Comparison of ENCODE assay signal across 18 cellular contexts in the genomic region with DNA sequence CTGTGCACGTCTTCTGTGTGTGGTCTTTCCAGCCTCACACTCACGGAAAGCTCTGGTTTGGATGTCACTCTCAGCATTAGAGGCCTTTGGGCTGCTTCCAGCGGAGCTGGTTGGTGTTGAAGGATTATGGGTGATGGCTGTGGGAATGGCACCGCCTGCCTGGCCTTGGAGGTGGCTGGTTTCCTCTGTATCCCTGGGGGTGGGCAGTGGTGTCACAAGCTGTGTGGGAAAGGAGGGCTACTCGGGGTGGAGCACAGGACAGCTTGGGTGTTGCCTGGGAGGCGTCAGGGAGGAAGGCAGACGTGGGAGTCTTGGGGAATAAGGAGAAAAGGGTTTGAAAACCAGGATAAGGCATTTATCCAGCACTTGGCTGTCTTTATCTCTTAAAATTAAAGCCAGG.
DNase-seq lines count a peak whose midpoint lies in the region; ATAC-seq, FAIRE-seq and TF ChIP-seq lines count a peak whose summit lies in the region.
"Had no signal": no experiment of that assay in that cellular context is flagged by ENCODE, and none has a peak within 500 bp of the region (broad histone marks: within the 10 kb centered on the region; RNA-seq: fewer than 3 reads in every experiment).

No MANE protein-coding gene starts in this region.

- H3K56ac ChIP-seq in H9 (ENCODE audit: insufficient read length, low read depth, low read length), result no peak overlapping the region

- H3K79me2 ChIP-seq in H9 (ENCODE audit: insufficient read depth, low read length), result no peaks in the 10 kb centered on the region
- H3K79me2 ChIP-seq in HepG2 (ENCODE audit: insufficient read depth, low read length), result no peaks in the 10 kb centered on the region

- H3K23me2 ChIP-seq in H9 (ENCODE audit: insufficient read length, low read depth, low read length, poor library complexity, severe bottlenecking), result no peaks in the 10 kb centered on the region

- no peak overlapping the region for H3T11ph ChIP-seq in H9 (ENCODE audit: low read length)

- H3K9ac ChIP-seq in adipocyte (ENCODE audit: low read length) (peak overlapping the region; percentile 13), H9 (ENCODE audit: extremely low read depth, insufficient read length, low read length) (no peak overlapping the region), HepG2 (ENCODE audit: insufficient read depth, low read depth, low read length) (no peak overlapping the region)

- TF ChIP-seq CTCF in gastroesophageal sphincter (IDR thresholded peaks at IDR 0.05) (no peak), thyroid gland (IDR thresholded peaks at IDR 0.05) (no peak), H9 (conservative IDR thresholded peaks at IDR 0.05) (no peak), HepG2 (CRISPR knock-in tag; IDR thresholded peaks at IDR 0.05) (no peak)

- H3K27ac ChIP-seq in gastroesophageal sphincter, result peak overlapping the region in 3 of 4 donors; percentile 26 to 69 (median 55)
- H3K27ac ChIP-seq in thyroid gland, result peak overlapping the region; percentile 7 to 71 (median 59)
- no peak overlapping the region for H3K27ac ChIP-seq in H9 (ENCODE audit: insufficient read length, low read depth, low read length)
- H3K27ac ChIP-seq in HepG2 (ENCODE audit: extremely low read length, insufficient read depth, low read length), result no peak overlapping the region

- H2AK5ac ChIP-seq in H9 (ENCODE audit: insufficient read length, low read length), result no peak overlapping the region

- H4K8ac ChIP-seq in H9 (replicated peaks; ENCODE audit: insufficient read length, low read depth, low read length), result no peak overlapping the region

- no peak overlapping the region for H3K14ac ChIP-seq in H9 (ENCODE audit: insufficient read depth, low read length)

- ATAC-seq in gastroesophageal sphincter (no peak), HepG2 (no peak)
- no peak for ATAC-seq in activated CD8-positive, alpha-beta memory T cell treated with anti-CD3 and anti-CD28 coated beads, Interleukin-2, amount 10 ng/mL, durations not matched to agents 7 days and 5 days
- ATAC-seq: mucosa of descending colon had no signal

- H3K27me3 ChIP-seq in adipocyte (replicated peaks; ENCODE audit: control insufficient read depth, insufficient read depth, low read length) (no peaks in the 10 kb centered on the region), gastroesophageal sphincter (no peaks in the 10 kb centered on the region), thyroid gland (no peaks in the 10 kb centered on the region), H9 (ENCODE audit: insufficient read depth, low read length) (no peaks in the 10 kb centered on the region), HepG2 (ENCODE audit: control insufficient read depth in 1 of 2, insufficient read depth in 2 of 2, low read length in 2 of 2) (peaks cover 4 to 21% of the 10 kb centered on the region in 2 experiments; a peak in 4 of 5 replicates)

- H3K4me1 Mint-ChIP-seq in activated CD8-positive, alpha-beta memory T cell treated with anti-CD3 and anti-CD28 coated beads, Interleukin-2, amount 10 ng/mL, durations not matched to agents 7 days and 5 days, result no peaks in the 10 kb centered on the region
- peaks cover 32 to 44% of the 10 kb centered on the region in 2 experiments for H3K4me1 Mint-ChIP-seq in H9

- H4K20me1 ChIP-seq in H9 (ENCODE audit: control insufficient read depth, insufficient read depth, insufficient read length) (no peaks in the 10 kb centered on the region), HepG2 (ENCODE audit: insufficient read depth, low read length) (no peaks in the 10 kb centered on the region)

- H2BK5ac ChIP-seq in H9 (ENCODE audit: insufficient read length, low read length), result no peak overlapping the region

- H2BK20ac ChIP-seq in H9 (ENCODE audit: low read depth, low read length, poor library complexity, severe bottlenecking), result no peak overlapping the region

- 49% methylated on average over 4 of the region's 7 CpGs; no CpG with 5 or more reads in 1 of the 2 donors for WGBS in gastroesophageal sphincter (ENCODE audit: low coverage in 1 of 2), 2 donors
- WGBS in thyroid gland, 2 donors, result 94 to 97% methylated on average over 7 of the region's 7 CpGs
- no CpG with 5 or more reads among the region's 7 CpGs for WGBS in H9 (ENCODE audit: extremely low coverage, insufficient read length, low lambda C conversion rate)
- WGBS in HepG2 (ENCODE audit: low lambda C conversion rate), result 16% methylated on average over 7 of the region's 7 CpGs

- no peak overlapping the region for H2BK12ac ChIP-seq in H9 (ENCODE audit: insufficient read length, low read depth, low read length)

- TF ChIP-seq POLR2A in gastroesophageal sphincter (IDR thresholded peaks at IDR 0.05) (no peak), thyroid gland (IDR thresholded peaks at IDR 0.05) (no peak), HepG2 (IDR thresholded peaks at IDR 0.05; ENCODE audit: insufficient read depth in 1 of 2, low read depth in 2 of 2, low read length in 2 of 2) (no peak)

- TF ChIP-seq EP300 in gastroesophageal sphincter (IDR thresholded peaks at IDR 0.05) (no peak), HepG2 (IDR thresholded peaks at IDR 0.05; ENCODE audit: low read depth in 2 of 2, low read length in 2 of 2) (no peak), HepG2 (CRISPR knock-in tag; IDR thresholded peaks at IDR 0.05; ENCODE audit: borderline replicate concordance) (no peak)

- H4K91ac ChIP-seq in H9 (ENCODE audit: insufficient read length, low read depth, low read length), result no peak overlapping the region

- H3K4me3 Mint-ChIP-seq in activated CD8-positive, alpha-beta memory T cell treated with anti-CD3 and anti-CD28 coated beads, Interleukin-2, amount 10 ng/mL, durations not matched to agents 7 days and 5 days, result no peak overlapping the region
- no peak overlapping the region for H3K4me3 Mint-ChIP-seq in H9
- H3K4me3 Mint-ChIP-seq: CD4-positive, CD25-positive, alpha-beta regulatory T cell had no signal

- H3K18ac ChIP-seq in H9 (ENCODE audit: insufficient read length, low read depth, low read length), result no peak overlapping the region

- BruUV-seq in HepG2 (replicated peaks; lab: Mats Ljungman, UMichigan), result no TSS peak

- in situ Hi-C loops in HepG2 (cut with HindIII; ENCODE audit: extremely low pct_ligation_motif_present, low pct_unique_long_range_greater_than_20kb), result no loop called here

- FAIRE-seq in HepG2 (lab: Jason Lieb, UNC), result no peak
- FAIRE-seq: kidney had no signal

- no peak overlapping the region for H2AFZ ChIP-seq in H9 (ENCODE audit: low read length)
- no peak overlapping the region for H2AFZ ChIP-seq in HepG2 (ENCODE audit: low read length)

- no peaks in the 10 kb centered on the region for H3K9me3 ChIP-seq in adipocyte (ENCODE audit: control insufficient read depth, low read length)
- no peaks in the 10 kb centered on the region for H3K9me3 ChIP-seq in gastroesophageal sphincter
- no peaks in the 10 kb centered on the region for H3K9me3 ChIP-seq in thyroid gland
- no peaks in the 10 kb centered on the region for H3K9me3 ChIP-seq in H9 (ENCODE audit: control insufficient read depth, low read depth, low read length)
- no peaks in the 10 kb centered on the region for H3K9me3 ChIP-seq in HepG2 (ENCODE audit: low read length)
- H3K9me3 ChIP-seq: mucosa of descending colon had no signal

- H3K27ac Mint-ChIP-seq in activated CD8-positive, alpha-beta memory T cell treated with anti-CD3 and anti-CD28 coated beads, Interleukin-2, amount 10 ng/mL, durations not matched to agents 7 days and 5 days, result no peak overlapping the region
- H3K27ac Mint-ChIP-seq in H9, result peak overlapping the region in 1 of 3 experiments; percentile 70; a peak in 2 of 7 replicates
- H3K27ac Mint-ChIP-seq: CD4-positive, CD25-positive, alpha-beta regulatory T cell had no signal

- H3K79me1 ChIP-seq in H9 (ENCODE audit: insufficient read depth, low read depth, low read length, poor library complexity, severe bottlenecking), result no peaks in the 10 kb centered on the region

- DNase-seq in adipocyte (ENCODE audit: low read depth) (no peak), mucosa of gallbladder (ENCODE audit: low spot score) (peak; percentile 10), thyroid gland (no peak), RPMI8226 (no peak), H9 (no peak), HepG2 (ENCODE audit: low spot score) (no peak)
- DNase-seq in activated CD8-positive, alpha-beta memory T cell treated with anti-CD3 and anti-CD28 coated beads, Interleukin-2, amount 10 ng/mL, durations not matched to agents 7 days and 5 days, result no peak
- DNase-seq: activated naive CD4-positive, alpha-beta T cell treated with anti-CD3 and anti-CD28 coated beads, Interleukin-2, amount 50 U/mL, for 16 hours; CD4-positive, CD25-positive, alpha-beta regulatory T cell; dermis blood vessel endothelial cell; DMS79; kidney; mucosa of descending colon; NCI-H526; nucleus accumbens; stimulated activated CD8-positive, alpha-beta memory T cell treated with anti-CD3 and anti-CD28 coated beads, Interleukin-4, amount 100 ng/mL, for 48 hours; T-helper 1 cell had no signal

- H3K36me3 ChIP-seq in adipocyte (ENCODE audit: control insufficient read depth, insufficient read depth, low read length, severe bottlenecking) (no peaks in the 10 kb centered on the region), gastroesophageal sphincter (no peaks in the 10 kb centered on the region), thyroid gland (no peaks in the 10 kb centered on the region), HepG2 (replicated peaks in 1 of 2; ENCODE audit: control insufficient read depth in 1 of 2, insufficient read depth in 2 of 2, low read length in 2 of 2) (no peaks in the 10 kb centered on the region)

- TF ChIP-seq RAD21 in HepG2 (CRISPR knock-in tag; IDR thresholded peaks at IDR 0.05), result no peak

- H3K4me3 ChIP-seq in adipocyte (ENCODE audit: low read length) (no peak overlapping the region), gastroesophageal sphincter (no peak overlapping the region), thyroid gland (replicated peaks in 1 of 3) (no peak overlapping the region), HepG2 (replicated peaks in 1 of 3; ENCODE audit: insufficient read depth in 1 of 3, low read depth in 2 of 3, low read length in 3 of 3) (no peak overlapping the region)
- H3K4me3 ChIP-seq: mucosa of descending colon had no signal

- intact Hi-C loops in thyroid gland (cut with DNase I), result loop anchor here (10.0 kb wide), 1 partner anchor 135 kb away; no protein-coding TSS in a partner anchor
- intact Hi-C loops in HepG2 (cut with micrococcal nuclease; ENCODE audit: unreplicated experiment), result no loop called here

- H3K9me3 Mint-ChIP-seq in activated CD8-positive, alpha-beta memory T cell treated with anti-CD3 and anti-CD28 coated beads, Interleukin-2, amount 10 ng/mL, durations not matched to agents 7 days and 5 days (ENCODE audit: low read depth), result no peaks in the 10 kb centered on the region
- no peaks in the 10 kb centered on the region for H3K9me3 Mint-ChIP-seq in H9
- H3K9me3 Mint-ChIP-seq: CD4-positive, CD25-positive, alpha-beta regulatory T cell had no signal

- H3K23ac ChIP-seq in H9 (ENCODE audit: insufficient read length, low read depth, low read length), result no peak overlapping the region

- CTCF ChIA-PET in activated CD8-positive, alpha-beta memory T cell treated with anti-CD3 and anti-CD28 coated beads, Interleukin-2, amount 10 ng/mL, durations not matched to agents 7 days and 5 days (lab: Charles Lee), result no interaction called here
- CTCF ChIA-PET in HepG2 (lab: Yijun Ruan, JAX; ENCODE audit: low intra/inter-chr PET ratio, low total read pairs), result no interaction called here

- no peak overlapping the region for H3K4me2 ChIP-seq in H9 (ENCODE audit: insufficient read depth, insufficient read length, low read length)
- no peak overlapping the region for H3K4me2 ChIP-seq in HepG2 (ENCODE audit: low read depth, low read length)

- H2BK15ac ChIP-seq in H9 (ENCODE audit: low read depth, low read length), result no peak overlapping the region

- no peak overlapping the region for H4K5ac ChIP-seq in H9 (ENCODE audit: insufficient read length, low read depth, low read length)

- H3K4me1 ChIP-seq in adipocyte (ENCODE audit: control insufficient read depth, insufficient read depth, low read length), result peaks cover 53% of the 10 kb centered on the region
- H3K4me1 ChIP-seq in gastroesophageal sphincter, result peaks cover 0 to 24% (median 15%) of the 10 kb centered on the region in 3 donors
- peaks cover 13 to 38% of the 10 kb centered on the region in 2 donors for H3K4me1 ChIP-seq in thyroid gland
- H3K4me1 ChIP-seq in H9 (ENCODE audit: insufficient read depth, low read length), result peaks cover 17% of the 10 kb centered on the region; the same call in 1 of the 2 replicates
- no peaks in the 10 kb centered on the region for H3K4me1 ChIP-seq in HepG2 (ENCODE audit: insufficient read depth, low read length)

- no peak overlapping the region for H2BK120ac ChIP-seq in H9 (ENCODE audit: low read depth, low read length, poor library complexity, severe bottlenecking)

- H3K27me3 Mint-ChIP-seq in activated CD8-positive, alpha-beta memory T cell treated with anti-CD3 and anti-CD28 coated beads, Interleukin-2, amount 10 ng/mL, durations not matched to agents 7 days and 5 days, result peaks cover 1% of the 10 kb centered on the region
- peaks cover 21% of the 10 kb centered on the region for H3K27me3 Mint-ChIP-seq in H9 (ENCODE audit: low read depth)
- H3K27me3 Mint-ChIP-seq: CD4-positive, CD25-positive, alpha-beta regulatory T cell had no signal

- H3K4ac ChIP-seq in H9 (ENCODE audit: low read depth, low read length), result no peak overlapping the region

- POLR2A ChIA-PET in HepG2 (lab: Yijun Ruan, JAX), result no interaction called here

- H3K36me3 Mint-ChIP-seq in activated CD8-positive, alpha-beta memory T cell treated with anti-CD3 and anti-CD28 coated beads, Interleukin-2, amount 10 ng/mL, durations not matched to agents 7 days and 5 days, result no peaks in the 10 kb centered on the region
- no peaks in the 10 kb centered on the region; a peak in 2 of 7 replicates for H3K36me3 Mint-ChIP-seq in H9 (ENCODE audit: insufficient read depth in 1 of 3, low read depth in 3 of 3)
- H3K36me3 Mint-ChIP-seq: CD4-positive, CD25-positive, alpha-beta regulatory T cell had no signal

Comparison
In these comparisons a context has a peak if more than half of its experiments do, and no peak if none do; other contexts are left out.
1. H3K27ac ChIP-seq: peak in gastroesophageal sphincter (3 of 4) and thyroid gland (3 of 3); none in H9 (single experiment) and HepG2 (single experiment).